ENCODE assay signal across 8 cellular contexts in genomic region chr20:4592316-4593148, GRCh38.
DNase-seq lines count a peak whose midpoint lies in the region; ATAC-seq and TF ChIP-seq lines count a peak whose summit lies in the region.

No MANE protein-coding gene starts in this region.

- H3K27me3 ChIP-seq in heart right ventricle, result peaks cover 0 to 25% (median 4%) of the 10 kb centered on the region in 7 donors

- H3K4me3 Mint-ChIP-seq in activated naive CD4-positive, alpha-beta T cell treated with anti-CD3 and anti-CD28 coated beads for 36 hours, result peak overlapping the region; percentile 54

- peak overlapping the region in 8 of 10 donors; percentile 13 to 55 (median 42) for H3K4me3 ChIP-seq in heart right ventricle

- DNase-seq in SHP77 (lab: John Stamatoyannopoulos, UW), result peak; percentile 14 to 33
- peak; percentile 56 for DNase-seq in activated naive CD4-positive, alpha-beta T cell treated with anti-CD3 and anti-CD28 coated beads for 36 hours
- peak in 1 of 2 donors; percentile 55 for DNase-seq in heart right ventricle
- DNase-seq in retina, result peak; percentile 86

- H3K4me1 ChIP-seq in heart right ventricle, result peaks cover 0 to 13% (median 9%) of the 10 kb centered on the region in 9 donors

- peaks cover 11% of the 10 kb centered on the region for H3K27me3 Mint-ChIP-seq in activated naive CD4-positive, alpha-beta T cell treated with anti-CD3 and anti-CD28 coated beads for 36 hours (ENCODE audit: low read depth)

- H3K27ac ChIP-seq in C4-2B, result no peak overlapping the region; the same call in 1 of the 2 replicates
- no peak overlapping the region for H3K27ac ChIP-seq in heart right ventricle

- no peaks in the 10 kb centered on the region for H3K9me3 Mint-ChIP-seq in activated naive CD4-positive, alpha-beta T cell treated with anti-CD3 and anti-CD28 coated beads for 36 hours

- intact Hi-C loops in activated naive CD4-positive, alpha-beta T cell treated with anti-CD3 and anti-CD28 coated beads for 36 hours (cut with micrococcal nuclease), result loop anchor here (1.0 kb wide), 1 partner anchor 484 kb away; no protein-coding TSS in a partner anchor
- intact Hi-C loops in heart right ventricle (cut with DNase I), result loop anchor here in 9 of 10 donors (1.0 to 5.0 kb wide), 5 partner anchors 340 to 485 kb away; no protein-coding TSS in a partner anchor

- peaks cover 0 to 3% (median 0%) of the 10 kb centered on the region in 11 donors for H3K9me3 ChIP-seq in heart right ventricle

- H3K36me3 ChIP-seq in heart right ventricle, result no peaks in the 10 kb centered on the region

- 9 to 10% methylated on average over 46 of the region's 46 CpGs for WGBS in heart right ventricle, 2 donors

- H3K27ac Mint-ChIP-seq in activated naive CD4-positive, alpha-beta T cell treated with anti-CD3 and anti-CD28 coated beads for 36 hours, result no peak overlapping the region

- TF ChIP-seq CTCF in C4-2B (conservative IDR thresholded peaks at IDR 0.05), result peak; percentile 96
- TF ChIP-seq CTCF in heart right ventricle (IDR thresholded peaks at IDR 0.05), result peak; percentile 77 to 98 (median 94)

- ATAC-seq in HG02852 (IDR thresholded peaks at IDR 0.05; ENCODE audit: unreplicated experiment) (peak; percentile 59), heart right ventricle (peak; percentile 68 to 93 (median 77)), HG03108 (IDR thresholded peaks at IDR 0.05; ENCODE audit: unreplicated experiment) (no peak), GM19328 (IDR thresholded peaks at IDR 0.05; ENCODE audit: unreplicated experiment) (no peak)

- peaks cover 5% of the 10 kb centered on the region for H3K4me1 Mint-ChIP-seq in activated naive CD4-positive, alpha-beta T cell treated with anti-CD3 and anti-CD28 coated beads for 36 hours (ENCODE audit: low read depth)

- H3K36me3 Mint-ChIP-seq in activated naive CD4-positive, alpha-beta T cell treated with anti-CD3 and anti-CD28 coated beads for 36 hours (ENCODE audit: low read depth), result no peaks in the 10 kb centered on the region

- CTCF ChIA-PET in activated naive CD4-positive, alpha-beta T cell treated with anti-CD3 and anti-CD28 coated beads for 36 hours (lab: Charles Lee), result interaction anchor here (0.6 to 2.1 kb wide), 11 partner anchors 13 to 827 kb away, joined by 3 to 5 read pairs (median 3); no protein-coding TSS in a partner anchor

Comparison
In these comparisons a context has a peak if more than half of its experiments do, and no peak if none do; other contexts are left out.
1. ATAC-seq: peak in HG02852 (single experiment) and heart right ventricle (8 of 8); none in HG03108 (single experiment) and GM19328 (single experiment).